In genomic region chr1:2628191-2628932, GRCh38 we compare ENCODE assay signal across 2 cellular contexts.
A peak's percentile ranks its signal among the peaks of the same experiment; 100 is the strongest.
TF ChIP-seq lines count a peak whose summit lies in the region.

No MANE protein-coding gene starts in this region.

TF ChIP-seq in H1, 55 proteins besides CTCF, POLR2A, EP300 and RAD21:
- peak; percentile 54 for TF ChIP-seq SUZ12 (IDR thresholded peaks at IDR 0.05; ENCODE audit: low read length)
- TF ChIP-seq EZH2 (IDR thresholded peaks at IDR 0.05; ENCODE audit: low read depth, low read length, severe bottlenecking), result peak; percentile 35
- TF ChIP-seq CTBP2 (IDR thresholded peaks at IDR 0.05; ENCODE audit: borderline replicate concordance, insufficient read depth, insufficient read length, low read length), result no peak
- TF ChIP-seq KDM4A (IDR thresholded peaks at IDR 0.05; ENCODE audit: low read depth, low read length, severe bottlenecking), result peak; percentile 52

TF ChIP-seq in GM12891, 5 proteins besides CTCF, POLR2A, EP300 and RAD21:
- no peak for TF ChIP-seq POLR2AphosphoS5 (IDR thresholded peaks at IDR 0.05; ENCODE audit: low read depth, low read length)
- TF ChIP-seq PAX5 (IDR thresholded peaks at IDR 0.05; ENCODE audit: insufficient read depth, low read length, severe bottlenecking), result no peak
- TF ChIP-seq TAF1 (IDR thresholded peaks at IDR 0.05; ENCODE audit: low read depth, low read length), result no peak
- no peak for TF ChIP-seq POU2F2 (IDR thresholded peaks at IDR 0.05; ENCODE audit: low read depth, low read length)
- no peak for TF ChIP-seq SPI1 (IDR thresholded peaks at IDR 0.05; ENCODE audit: low read depth, low read length)
